ENCODE assay signal across 10 cellular contexts in the genomic region with DNA sequence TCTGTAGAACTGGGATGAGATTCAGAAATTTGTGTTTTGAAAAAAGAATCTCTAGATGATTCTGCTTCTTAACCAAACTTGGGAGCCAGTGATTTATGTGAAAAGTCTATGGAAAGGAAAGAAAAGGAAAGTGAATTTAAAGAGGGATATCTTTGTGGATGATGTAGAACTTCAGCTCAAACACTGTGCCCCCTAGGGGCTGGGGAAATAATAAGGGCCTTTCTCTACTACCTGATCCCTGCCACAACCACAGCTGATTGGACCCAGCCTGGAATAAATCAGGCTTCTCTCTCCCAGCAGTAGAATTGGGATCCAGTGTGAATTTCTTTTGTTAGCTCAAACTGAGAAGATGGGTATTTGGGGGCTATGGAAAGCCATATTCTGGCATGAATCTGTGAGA.
A peak's percentile ranks its signal among the peaks of the same experiment; 100 is the strongest.
DNase-seq lines count a peak whose midpoint lies in the region; ATAC-seq and TF ChIP-seq lines count a peak whose summit lies in the region.
"Had no signal": no experiment of that assay in that cellular context is flagged by ENCODE, and none has a peak within 500 bp of the region (broad histone marks: within the 10 kb centered on the region; RNA-seq: fewer than 3 reads in every experiment).

No MANE protein-coding gene starts in this region.

- no peak overlapping the region for H3K4me2 ChIP-seq in OCI-LY3 (ENCODE audit: low read length)

- no peak for TF ChIP-seq EP300 in transverse colon (IDR thresholded peaks at IDR 0.05; ENCODE audit: low read depth)
- TF ChIP-seq EP300 in stomach (IDR thresholded peaks at IDR 0.05), result no peak

- no peak overlapping the region for H3K9ac ChIP-seq in OCI-LY3 (ENCODE audit: low read length)

- H3K27ac ChIP-seq in cardiac muscle cell (no peak overlapping the region), heart right ventricle (peak overlapping the region in 2 of 10 donors; percentile 5 to 22), OCI-LY3 (ENCODE audit: low read length) (no peak overlapping the region), transverse colon (peak overlapping the region in 3 of 4 donors; percentile 54 to 72 (median 64)), stomach (peak overlapping the region in 1 of 5 donors; percentile 62)
- H3K27ac ChIP-seq: gastrocnemius medialis had no signal

- H3K4me3 ChIP-seq in cardiac muscle cell (no peak overlapping the region), heart right ventricle (no peak overlapping the region), OCI-LY3 (ENCODE audit: low read length) (no peak overlapping the region), epithelial cell of esophagus (ENCODE audit: low read length) (no peak overlapping the region), transverse colon (no peak overlapping the region), stomach (no peak overlapping the region)
- H3K4me3 ChIP-seq: gastrocnemius medialis had no signal

- H3K79me2 ChIP-seq in OCI-LY3 (ENCODE audit: low read length), result no peaks in the 10 kb centered on the region

- no peaks in the 10 kb centered on the region for H3K36me3 ChIP-seq in cardiac muscle cell
- no peaks in the 10 kb centered on the region for H3K36me3 ChIP-seq in heart right ventricle
- no peaks in the 10 kb centered on the region for H3K36me3 ChIP-seq in OCI-LY3 (replicated peaks; ENCODE audit: low read depth, low read length)
- H3K36me3 ChIP-seq in transverse colon, result no peaks in the 10 kb centered on the region
- no peaks in the 10 kb centered on the region for H3K36me3 ChIP-seq in stomach
- H3K36me3 ChIP-seq: gastrocnemius medialis had no signal

- ATAC-seq in heart right ventricle (no peak), HG03139 (IDR thresholded peaks at IDR 0.05; ENCODE audit: unreplicated experiment) (no peak)
- ATAC-seq: gastrocnemius medialis had no signal

- no peak for TF ChIP-seq POLR2A in transverse colon (IDR thresholded peaks at IDR 0.05)
- no peak for TF ChIP-seq POLR2A in stomach (IDR thresholded peaks at IDR 0.05)

- DNase-seq in cardiac muscle cell (ENCODE audit: low read depth in 1 of 2, low spot score in 1 of 2) (no peak), heart right ventricle (no peak), epithelial cell of esophagus (ENCODE audit: low read depth) (peak; percentile 12), transverse colon (no peak), stomach (no peak), ureter (ENCODE audit: low spot score) (no peak)
- DNase-seq: activated CD8-positive, alpha-beta memory T cell treated with anti-CD3 and anti-CD28 coated beads, Interleukin-2, amount 50 U/mL, for 48 hours; gastrocnemius medialis had no signal

- peak; percentile 22 for TF ChIP-seq CTCF in cardiac muscle cell (IDR thresholded peaks at IDR 0.05; ENCODE audit: low read depth, low read length)
- peak in 4 of 9 donors; percentile 14 to 25 (median 22) for TF ChIP-seq CTCF in heart right ventricle (IDR thresholded peaks at IDR 0.05)
- peak; percentile 23 for TF ChIP-seq CTCF in OCI-LY3 (IDR thresholded peaks at IDR 0.05; ENCODE audit: low read depth, low read length)
- TF ChIP-seq CTCF in epithelial cell of esophagus (IDR thresholded peaks at IDR 0.05; ENCODE audit: insufficient read depth, low read depth, low read length, missing control alignments), result peak; percentile 47
- TF ChIP-seq CTCF in transverse colon (IDR thresholded peaks at IDR 0.05), result peak in 2 of 5 experiments; percentile 13 to 14
- TF ChIP-seq CTCF in stomach (IDR thresholded peaks at IDR 0.05), result no peak

- H4K20me1 ChIP-seq in OCI-LY3 (ENCODE audit: insufficient read depth, low read length), result no peaks in the 10 kb centered on the region

- peaks cover 5% of the 10 kb centered on the region for H3K4me1 ChIP-seq in cardiac muscle cell (ENCODE audit: low read depth)
- peaks cover 0 to 9% (median 4%) of the 10 kb centered on the region in 9 donors for H3K4me1 ChIP-seq in heart right ventricle
- no peaks in the 10 kb centered on the region for H3K4me1 ChIP-seq in OCI-LY3 (ENCODE audit: low read length)
- H3K4me1 ChIP-seq in transverse colon, result peaks cover 0 to 14% (median 7%) of the 10 kb centered on the region in 4 donors
- H3K4me1 ChIP-seq in stomach, result peaks cover 0 to 37% (median 9%) of the 10 kb centered on the region in 4 donors

- H2AFZ ChIP-seq in OCI-LY3 (ENCODE audit: low read depth, low read length), result no peak overlapping the region

- intact Hi-C loops in heart right ventricle (cut with DNase I) (loop anchor here in 9 of 10 donors (2.0 to 10.0 kb wide), 9 partner anchors 132 to 455 kb away; no protein-coding TSS in a partner anchor), transverse colon (cut with DNase I; ENCODE audit: low total_unique reads) (no loop called here), stomach (cut with DNase I; ENCODE audit: low total_unique reads) (no loop called here)

- H3K27me3 ChIP-seq in cardiac muscle cell (no peaks in the 10 kb centered on the region), heart right ventricle (no peaks in the 10 kb centered on the region), OCI-LY3 (ENCODE audit: low read depth, low read length) (no peaks in the 10 kb centered on the region), transverse colon (no peaks in the 10 kb centered on the region), stomach (no peaks in the 10 kb centered on the region)
- H3K27me3 ChIP-seq: gastrocnemius medialis had no signal

- H3K9me3 ChIP-seq in cardiac muscle cell (ENCODE audit: low read depth) (no peaks in the 10 kb centered on the region), heart right ventricle (no peaks in the 10 kb centered on the region), OCI-LY3 (ENCODE audit: insufficient read depth, low read length) (no peaks in the 10 kb centered on the region), transverse colon (no peaks in the 10 kb centered on the region), stomach (no peaks in the 10 kb centered on the region)
- H3K9me3 ChIP-seq: gastrocnemius medialis had no signal

- in situ Hi-C loops in transverse colon (cut with MboI; ENCODE audit: low pct_ligation_motif_present in 1 of 4, low pct_unique_long_range_greater_than_20kb in 1 of 4, low sequenced_read_pairs in 3 of 4), result loop anchor here in 2 of 4 donors (25.0 kb wide), 1 partner anchor 382 kb away; no protein-coding TSS in a partner anchor

Comparison
In these comparisons a context has a peak if more than half of its experiments do, and no peak if none do; other contexts are left out.
1. H3K27ac ChIP-seq: peak in transverse colon (3 of 4); none in cardiac muscle cell (single experiment) and OCI-LY3 (single experiment).
2. CTCF ChIP-seq: peak in cardiac muscle cell (single experiment), OCI-LY3 (single experiment) and epithelial cell of esophagus (single experiment); none in stomach (0 of 7).
3. intact Hi-C loops: an anchor here in heart right ventricle (2.0 to 10.0 kb wide); none called in transverse colon and stomach.